In genomic region chr17:64083093-64083492, GRCh38 we compare ENCODE assay signal across 13 cellular contexts. TPM values are rescaled to one million over a fixed set of nuclear protein-coding genes. Genes with fewer than 3 reads are reported as not detected.
DNase-seq lines count a peak whose midpoint lies in the region; ATAC-seq and TF ChIP-seq lines count a peak whose summit lies in the region.
"Had no signal": no experiment of that assay in that cellular context is flagged by ENCODE, and none has a peak within 500 bp of the region (broad histone marks: within the 10 kb centered on the region; RNA-seq: fewer than 3 reads in every experiment).

No MANE protein-coding gene starts in this region.

- H3K4me1 ChIP-seq in mammary epithelial cell (ENCODE audit: insufficient read depth, low read length) (peaks cover 32% of the 10 kb centered on the region), parathyroid adenoma (peaks cover 26% of the 10 kb centered on the region), psoas muscle (peaks cover 9% of the 10 kb centered on the region)

- no peak overlapping the region for H3K27ac Mint-ChIP-seq in CD4-positive, alpha-beta T cell
- H3K27ac Mint-ChIP-seq: activated B cell treated with CpG ODN at 0.5 μM for 24 hours; immature natural killer cell; mesothelial cell of epicardium; stimulated activated memory B cell treated with anti-CD40 and anti-IgM and Interleukin-4, amounts not matched to agents 10 μg/mL and 1 μg/mL and 100 μg/mL, for 72 hours had no signal

- DNase-seq in CD4-positive, alpha-beta T cell, result no peak
- DNase-seq in LNCaP clone FGC (ENCODE audit: low read depth) (no peak), mammary epithelial cell (no peak), NCI-H1048 (lab: John Stamatoyannopoulos, UW) (no peak), Ammon's horn (ENCODE audit: low spot score) (no peak), psoas muscle (no peak)
- DNase-seq: activated B cell treated with CpG ODN at 0.5 μM for 24 hours; effector CD4-positive, alpha-beta T cell; immature natural killer cell; stimulated activated CD4-positive, alpha-beta T cell treated with anti-CD3 and anti-CD28 coated beads, Interleukin-2, amount 100 ng/mL, for 48 hours had no signal

- H3K4me3 ChIP-seq in LNCaP clone FGC (ENCODE audit: low read depth, low read length), result 0 out of 2 replicates have a peak overlapping the region, but pooled peaks have one; percentile 18
- no peak overlapping the region for H3K4me3 ChIP-seq in mammary epithelial cell (replicated peaks in 1 of 3; ENCODE audit: insufficient read depth in 1 of 3, low read depth in 2 of 3, low read length in 3 of 3)
- no peak overlapping the region for H3K4me3 ChIP-seq in parathyroid adenoma (ENCODE audit: low read depth, low read length)
- no peak overlapping the region for H3K4me3 ChIP-seq in psoas muscle

- H3K9ac ChIP-seq in mammary epithelial cell (ENCODE audit: insufficient read depth, low read length) (no peak overlapping the region), parathyroid adenoma (no peak overlapping the region)

- POLR2A ChIA-PET in CD4-positive, alpha-beta T cell (lab: Charles Lee), result interaction anchor here (0.9 to 5.4 kb wide), 10 partner anchors 15 to 422 kb away, joined by 3 to 47 read pairs (median 12); partner anchors contain the start of genes ERN1 and ICAM2

- peak overlapping the region; percentile 18 for H3K27ac ChIP-seq in CD4-positive, alpha-beta T cell (ENCODE audit: low read depth, low read length)
- peak overlapping the region; percentile 79 for H3K27ac ChIP-seq in mammary epithelial cell (ENCODE audit: insufficient read depth, low read depth, low read length)
- peak overlapping the region; percentile 61 for H3K27ac ChIP-seq in parathyroid adenoma
- H3K27ac ChIP-seq in psoas muscle, result no peak overlapping the region

- in situ Hi-C loops in mammary epithelial cell (cut with MboI; ENCODE audit: low sequenced_read_pairs in 2 of 2), result no loop called here

- no peaks in the 10 kb centered on the region for H4K20me1 ChIP-seq in mammary epithelial cell (ENCODE audit: insufficient read depth, low read length)

- H3K36me3 ChIP-seq in mammary epithelial cell (ENCODE audit: insufficient read depth, low read length) (peaks cover 1% of the 10 kb centered on the region), parathyroid adenoma (ENCODE audit: control insufficient read depth, insufficient read depth, low read length) (no peaks in the 10 kb centered on the region), psoas muscle (ENCODE audit: insufficient read depth in 1 of 2, low read depth in 1 of 2) (peaks cover 0 to 16% of the 10 kb centered on the region in 2 donors)

- peaks cover 13% of the 10 kb centered on the region for H3K79me2 ChIP-seq in mammary epithelial cell (ENCODE audit: insufficient read depth, low read length)
- peaks cover 14% of the 10 kb centered on the region for H3K79me2 ChIP-seq in parathyroid adenoma

- BruUV-seq in mammary epithelial cell (replicated peaks; lab: Mats Ljungman, UMichigan), result no TSS peak

- peaks cover 36% of the 10 kb centered on the region for H3K36me3 Mint-ChIP-seq in CD4-positive, alpha-beta T cell (ENCODE audit: low read depth)

- no peaks in the 10 kb centered on the region for H3K9me3 ChIP-seq in CD4-positive, alpha-beta T cell (ENCODE audit: control insufficient read depth, low read length)
- H3K9me3 ChIP-seq in mammary epithelial cell (replicated peaks; ENCODE audit: insufficient read depth, low read length) (no peaks in the 10 kb centered on the region), parathyroid adenoma (ENCODE audit: control insufficient read depth, low read length) (no peaks in the 10 kb centered on the region), psoas muscle (no peaks in the 10 kb centered on the region)

- H3K4me3 Mint-ChIP-seq in CD4-positive, alpha-beta T cell, result peak overlapping the region; percentile 13
- H3K4me3 Mint-ChIP-seq: activated B cell treated with CpG ODN at 0.5 μM for 24 hours; mesothelial cell of epicardium; stimulated activated memory B cell treated with anti-CD40 and anti-IgM and Interleukin-4, amounts not matched to agents 10 μg/mL and 1 μg/mL and 100 μg/mL, for 72 hours had no signal

- no peaks in the 10 kb centered on the region for H3K27me3 ChIP-seq in CD4-positive, alpha-beta T cell (ENCODE audit: control insufficient read depth, insufficient read depth, low read length)
- no peaks in the 10 kb centered on the region for H3K27me3 ChIP-seq in mammary epithelial cell (ENCODE audit: insufficient read depth, low read length)
- H3K27me3 ChIP-seq in parathyroid adenoma (ENCODE audit: control insufficient read depth, insufficient read depth, low read length), result no peaks in the 10 kb centered on the region
- H3K27me3 ChIP-seq in psoas muscle (ENCODE audit: insufficient read depth in 3 of 3, low read length in 2 of 3), result no peaks in the 10 kb centered on the region

- intact Hi-C loops in CD4-positive, alpha-beta T cell (cut with DNase I, micrococcal nuclease), result loop anchor here (2.0 to 5.0 kb wide), 3 partner anchors 16 to 49 kb away; partner anchors contain the start of gene ERN1 (in 1 of the 2)
- intact Hi-C loops in mammary epithelial cell (cut with micrococcal nuclease), result loop anchor here (1.0 to 5.0 kb wide), 2 partner anchors 12 to 34 kb away; no protein-coding TSS in a partner anchor
- intact Hi-C loops in psoas muscle (cut with DNase I), result no loop called here

- H2AFZ ChIP-seq in mammary epithelial cell (ENCODE audit: low read depth, low read length), result no peak overlapping the region
- H2AFZ ChIP-seq in parathyroid adenoma, result peak overlapping the region; percentile 61

- no peak for ATAC-seq in CD4-positive, alpha-beta T cell (ENCODE audit: poor library complexity)
- ATAC-seq in psoas muscle, result no peak
- ATAC-seq: stimulated activated memory B cell treated with anti-CD40 and anti-IgM and Interleukin-4, amounts not matched to agents 10 μg/mL and 1 μg/mL and 100 μg/mL, for 72 hours had no signal

- H3K4me2 ChIP-seq in mammary epithelial cell (ENCODE audit: insufficient read depth, low read depth, low read length) (no peak overlapping the region), parathyroid adenoma (ENCODE audit: low read length) (no peak overlapping the region)

- no peaks in the 10 kb centered on the region for H3K27me3 Mint-ChIP-seq in CD4-positive, alpha-beta T cell
- H3K27me3 Mint-ChIP-seq: activated B cell treated with CpG ODN at 0.5 μM for 24 hours; stimulated activated memory B cell treated with anti-CD40 and anti-IgM and Interleukin-4, amounts not matched to agents 10 μg/mL and 1 μg/mL and 100 μg/mL, for 72 hours had no signal

- H3K4me1 Mint-ChIP-seq in CD4-positive, alpha-beta T cell (ENCODE audit: low read depth), result peaks cover 34% of the 10 kb centered on the region

- CTCF ChIA-PET in CD4-positive, alpha-beta T cell (lab: Charles Lee), result interaction anchor here (1.2 to 1.8 kb wide), 3 partner anchors 10 to 51 kb away, joined by 3 to 4 read pairs (median 3); no protein-coding TSS in a partner anchor
- CTCF ChIA-PET in mammary epithelial cell (lab: Charles Lee; ENCODE audit: low non-redundant PET), result no interaction called here

- 95% methylated on average over 3 of the region's 3 CpGs for WGBS in mammary epithelial cell (ENCODE audit: low coverage, missing lambda C conversion rate)
- WGBS in psoas muscle, 3 donors, result 91 to 95% (median 92%) methylated on average over 3 of the region's 3 CpGs

- dilution Hi-C loops in mammary epithelial cell (cut with HindIII; ENCODE audit: low sequenced_read_pairs), result no loop called here

- TF ChIP-seq CTCF in CD4-positive, alpha-beta T cell (IDR thresholded peaks at IDR 0.05), result no peak
- TF ChIP-seq CTCF in LNCaP clone FGC (IDR thresholded peaks at IDR 0.05; ENCODE audit: control insufficient read depth, extremely low read depth, insufficient read depth) (no peak), mammary epithelial cell (conservative IDR thresholded peaks at IDR 0.05 in 1 of 2, IDR thresholded peaks at IDR 0.05 in 1 of 2; ENCODE audit: extremely low read depth in 1 of 2, insufficient read depth in 1 of 2, low read depth in 1 of 2, low read length in 2 of 2) (no peak), parathyroid adenoma (IDR thresholded peaks at IDR 0.05) (no peak), psoas muscle (IDR thresholded peaks at IDR 0.05) (no peak)

- H3K9me3 Mint-ChIP-seq in CD4-positive, alpha-beta T cell, result no peaks in the 10 kb centered on the region
- H3K9me3 Mint-ChIP-seq: activated B cell treated with CpG ODN at 0.5 μM for 24 hours; immature natural killer cell; mesothelial cell of epicardium; stimulated activated memory B cell treated with anti-CD40 and anti-IgM and Interleukin-4, amounts not matched to agents 10 μg/mL and 1 μg/mL and 100 μg/mL, for 72 hours had no signal

RNA-seq across cellular contexts. Expression of gene ERN1, which starts 46.9 kb away (rescaled TPM):
- total RNA-seq in CD4-positive, alpha-beta T cell, result 10 to 100 TPM; 62.7 to 67.8 TPM
- total RNA-seq in mammary epithelial cell, result 10 to 100 TPM; 18.8 to 36.8 TPM
- 5.3 TPM for polyA plus RNA-seq in mammary epithelial cell
- 3.7 TPM for polyA minus RNA-seq in mammary epithelial cell
- 10 to 100 TPM; 10.6 to 16.6 (median 14.2) TPM for total RNA-seq in psoas muscle
- 1 to 10 TPM; 2.8 to 7.6 (median 5.4) TPM for polyA plus RNA-seq in psoas muscle

Comparison
In these comparisons a context has a peak if more than half of its experiments do, and no peak if none do; other contexts are left out.
1. intact Hi-C loops: an anchor here in CD4-positive, alpha-beta T cell (2.0 to 5.0 kb wide) and mammary epithelial cell (1.0 to 5.0 kb wide); none called in psoas muscle.